8 cellular contexts compared by ENCODE assay signal in the genomic region with DNA sequence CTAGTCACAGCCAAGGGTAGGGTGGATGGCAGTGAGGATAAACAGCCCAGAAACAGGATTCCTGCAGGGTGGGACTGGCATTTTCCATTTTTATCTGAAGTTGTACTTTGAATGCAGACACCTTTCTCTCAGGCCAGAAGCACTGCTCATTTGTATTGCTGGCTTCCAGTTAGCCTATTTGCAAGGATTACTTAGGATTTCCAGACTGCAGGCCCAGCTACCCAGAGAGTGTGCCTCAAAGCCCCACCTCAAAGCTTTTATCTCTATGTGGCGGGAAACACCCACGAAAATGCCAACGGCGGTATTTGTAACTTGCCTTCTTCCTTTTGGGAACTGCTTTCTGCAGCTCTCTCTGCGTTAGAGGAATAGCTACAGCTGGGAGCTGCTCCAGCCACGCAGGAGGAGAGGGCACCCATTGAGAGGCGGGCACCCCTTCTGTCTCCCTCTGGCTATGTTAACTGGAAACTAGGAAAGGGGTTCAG.
DNase-seq lines count a peak whose midpoint lies in the region; ATAC-seq and TF ChIP-seq lines count a peak whose summit lies in the region.

No MANE protein-coding gene starts in this region.

- DNase-seq in Daoy (ENCODE audit: low read depth) (peak; percentile 38), LNCaP clone FGC (ENCODE audit: low read depth) (no peak), left ventricle myocardium superior (no peak), retinal pigment epithelial cell (ENCODE audit: low read depth) (no peak), D341Med (ENCODE audit: low spot score) (no peak), HuH-7.5 (ENCODE audit: low spot score) (no peak), AG20443 (ENCODE audit: low spot score) (no peak)

- no peak for TF ChIP-seq CTCF in LNCaP clone FGC (IDR thresholded peaks at IDR 0.05; ENCODE audit: control insufficient read depth, extremely low read depth, insufficient read depth)
- TF ChIP-seq CTCF in retinal pigment epithelial cell (conservative IDR thresholded peaks at IDR 0.05; ENCODE audit: low read depth, low read length), result no peak

- peak overlapping the region; percentile 92 for H3K4me3 Mint-ChIP-seq in activated naive CD8-positive, alpha-beta T cell

- intact Hi-C loops in left ventricle myocardium superior (cut with micrococcal nuclease), result loop anchor here (5.0 to 10.0 kb wide), 2 partner anchors 138 to 320 kb away; no protein-coding TSS in a partner anchor

- no peaks in the 10 kb centered on the region for H3K9me3 Mint-ChIP-seq in activated naive CD8-positive, alpha-beta T cell (ENCODE audit: low read depth)

- no peaks in the 10 kb centered on the region for H3K27me3 Mint-ChIP-seq in activated naive CD8-positive, alpha-beta T cell

- H3K36me3 Mint-ChIP-seq in activated naive CD8-positive, alpha-beta T cell, result peaks cover 6% of the 10 kb centered on the region

- ATAC-seq in left ventricle myocardium superior, result peak; percentile 24

- peaks cover 60% of the 10 kb centered on the region for H3K4me1 Mint-ChIP-seq in activated naive CD8-positive, alpha-beta T cell (ENCODE audit: low read depth)

- H3K4me3 ChIP-seq in LNCaP clone FGC (ENCODE audit: low read depth, low read length) (peak overlapping the region; percentile 44), retinal pigment epithelial cell (ENCODE audit: low read length) (peak overlapping the region; percentile 67)

- H3K27ac Mint-ChIP-seq in activated naive CD8-positive, alpha-beta T cell, result peak overlapping the region; percentile 97
